In genomic region chr16:9447699-9448098, GRCh38 we compare ENCODE assay signal across 23 cellular contexts.
"Had no signal": no experiment of that assay in that cellular context is flagged by ENCODE, and none has a peak within 500 bp of the region (broad histone marks: within the 10 kb centered on the region; RNA-seq: fewer than 3 reads in every experiment).

No MANE protein-coding gene starts in this region.

- H3K4me1 Mint-ChIP-seq: activated CD4-positive, alpha-beta T cell treated with anti-CD3 and anti-CD28 coated beads, Interleukin-2, amount 10 ng/mL, durations not matched to agents 7 days and 5 days; activated naive CD8-positive, alpha-beta T cell treated with anti-CD3 and anti-CD28 coated beads, Interleukin-2, amount 10 ng/mL, durations not matched to agents 7 days and 5 days had no signal

- H3K27ac ChIP-seq: adrenal gland, SJCRH30, VCaP had no signal

- H3K27ac Mint-ChIP-seq: activated CD4-positive, alpha-beta T cell treated with anti-CD3 and anti-CD28 coated beads, Interleukin-2, amount 10 ng/mL, durations not matched to agents 7 days and 5 days; activated CD8-positive, alpha-beta T cell treated with anti-CD3 and anti-CD28 coated beads for 36 hours; activated naive CD8-positive, alpha-beta T cell treated with anti-CD3 and anti-CD28 coated beads, Interleukin-2, amount 10 ng/mL, durations not matched to agents 7 days and 5 days had no signal

- H3K36me3 ChIP-seq: adrenal gland, SJCRH30 had no signal

- ATAC-seq: activated CD8-positive, alpha-beta T cell treated with anti-CD3 and anti-CD28 coated beads for 36 hours; K562 had no signal

- H3K4me3 ChIP-seq: adrenal gland, K562, SJCRH30 had no signal

- DNase-seq: activated CD4-positive, alpha-beta T cell treated with anti-CD3 and anti-CD28 coated beads, Interleukin-2, amount 10 ng/mL, durations not matched to agents 7 days and 5 days; activated CD4-positive, CD25-positive, alpha-beta regulatory T cell; activated CD8-positive, alpha-beta memory T cell treated with anti-CD3 and anti-CD28 coated beads, Interleukin-2, amount 50 U/mL, for 48 hours; activated CD8-positive, alpha-beta T cell treated with anti-CD3 and anti-CD28 coated beads for 36 hours; activated naive CD4-positive, alpha-beta T cell treated with anti-CD3 and anti-CD28 coated beads, Interleukin-2, amount 50 U/mL, for 16 hours; activated naive CD8-positive, alpha-beta T cell treated with anti-CD3 and anti-CD28 coated beads, Interleukin-2, amount 10 ng/mL, durations not matched to agents 7 days and 5 days; activated T-cell treated with anti-CD3 and anti-CD28 coated beads, Interleukin-2, amount 50 U/mL, for 1 hour; anterior cingulate cortex; caudate nucleus; Karpas-422; MM.1S; NCI-H1105; NCI-H1436 treated with DMSO at 0.1 percent for 48 hours; NCI-H187; NCI-H2081; NCI-H446; NCI-H524 treated with DMSO at 0.1 percent for 48 hours; SJCRH30; SK-N-SH; T-helper 1 cell had no signal

- H3K27me3 Mint-ChIP-seq: activated CD4-positive, alpha-beta T cell treated with anti-CD3 and anti-CD28 coated beads, Interleukin-2, amount 10 ng/mL, durations not matched to agents 7 days and 5 days; activated naive CD8-positive, alpha-beta T cell treated with anti-CD3 and anti-CD28 coated beads, Interleukin-2, amount 10 ng/mL, durations not matched to agents 7 days and 5 days had no signal

- H3K9me3 Mint-ChIP-seq: activated CD4-positive, alpha-beta T cell treated with anti-CD3 and anti-CD28 coated beads, Interleukin-2, amount 10 ng/mL, durations not matched to agents 7 days and 5 days had no signal

- H3K27me3 ChIP-seq: adrenal gland, SJCRH30 had no signal

- H3K9me3 ChIP-seq: SJCRH30, SK-N-SH had no signal

- H3K4me1 ChIP-seq: adrenal gland, SJCRH30 had no signal

- H3K4me3 Mint-ChIP-seq: activated CD4-positive, alpha-beta T cell treated with anti-CD3 and anti-CD28 coated beads, Interleukin-2, amount 10 ng/mL, durations not matched to agents 7 days and 5 days; activated CD8-positive, alpha-beta T cell treated with anti-CD3 and anti-CD28 coated beads for 36 hours; activated naive CD8-positive, alpha-beta T cell treated with anti-CD3 and anti-CD28 coated beads, Interleukin-2, amount 10 ng/mL, durations not matched to agents 7 days and 5 days had no signal

- H3K36me3 Mint-ChIP-seq: activated naive CD8-positive, alpha-beta T cell treated with anti-CD3 and anti-CD28 coated beads, Interleukin-2, amount 10 ng/mL, durations not matched to agents 7 days and 5 days had no signal
